8 cellular contexts compared by ENCODE assay signal in genomic region chr17:73232587-73233373, GRCh38. TPM values are rescaled to one million over a fixed set of nuclear protein-coding genes. Genes with fewer than 3 reads are reported as not detected.
A peak's percentile ranks its signal among the peaks of the same experiment; 100 is the strongest.
DNase-seq lines count a peak whose midpoint lies in the region; ATAC-seq and TF ChIP-seq lines count a peak whose summit lies in the region.

No MANE protein-coding gene starts in this region.

- H4K20me1 ChIP-seq in Loucy (ENCODE audit: insufficient read depth, low read length, poor library complexity, severe bottlenecking): peaks cover 46% of the 10 kb centered on the region

- peak overlapping the region; percentile 97 for H3K9ac ChIP-seq in Loucy (ENCODE audit: low read depth, low read length, poor library complexity, severe bottlenecking)

- in situ Hi-C loops in HAP-1 (cut with MboI; ENCODE audit: low sequenced_read_pairs): loop anchor here (10.0 kb wide), 1 partner anchor 508 kb away; no protein-coding TSS in a partner anchor

- peaks cover 19% of the 10 kb centered on the region for H3K36me3 ChIP-seq in HAP-1 (replicated peaks)
- H3K36me3 ChIP-seq in Loucy (ENCODE audit: insufficient read depth, low read length): peaks cover 13% of the 10 kb centered on the region; the same call in 1 of the 2 replicates
- H3K36me3 ChIP-seq in gastroesophageal sphincter: peaks cover 0 to 24% of the 10 kb centered on the region in 2 donors
- peaks cover 8% of the 10 kb centered on the region for H3K36me3 ChIP-seq in neutrophil

- H3K4me3 ChIP-seq in HAP-1 (peak overlapping the region; percentile 90), Loucy (ENCODE audit: low read length, poor library complexity, severe bottlenecking) (peak overlapping the region; percentile 98), gastroesophageal sphincter (peak overlapping the region; percentile 51 to 100), neutrophil (ENCODE audit: low read depth in 1 of 2, low read length in 1 of 2) (peak overlapping the region; percentile 95 to 97)

- H3K9me2 ChIP-seq in Loucy (replicated peaks; ENCODE audit: low read depth, low read length): no peaks in the 10 kb centered on the region

- TF ChIP-seq POLR2A in gastroesophageal sphincter (IDR thresholded peaks at IDR 0.05): no peak

- peak overlapping the region; percentile 79 for H3K4me2 ChIP-seq in Loucy (ENCODE audit: low read depth, low read length, poor library complexity, severe bottlenecking)

- H3K27ac ChIP-seq in gastroesophageal sphincter (peak overlapping the region; percentile 79 to 89 (median 88)), neutrophil (peak overlapping the region; percentile 76)

- peak; percentile 31 for ATAC-seq in gastroesophageal sphincter

- TF ChIP-seq CTCF in Loucy (conservative IDR thresholded peaks at IDR 0.05; ENCODE audit: low read length): no peak
- no peak for TF ChIP-seq CTCF in gastroesophageal sphincter (IDR thresholded peaks at IDR 0.05)
- no peak for TF ChIP-seq CTCF in neutrophil (IDR thresholded peaks at IDR 0.05)

- H3K27me3 ChIP-seq in HAP-1 (ENCODE audit: low read depth) (no peaks in the 10 kb centered on the region), Loucy (ENCODE audit: insufficient read depth, low read length, poor library complexity, severe bottlenecking) (no peaks in the 10 kb centered on the region), gastroesophageal sphincter (no peaks in the 10 kb centered on the region), neutrophil (no peaks in the 10 kb centered on the region)

- H3F3A ChIP-seq in Loucy (ENCODE audit: low read depth): 0 out of 2 replicates have a peak, but pooled peaks cover 5% of the 10 kb centered on the region

- TF ChIP-seq EP300 in gastroesophageal sphincter (IDR thresholded peaks at IDR 0.05): no peak

- H2AFZ ChIP-seq in Loucy (ENCODE audit: low read length): peak overlapping the region; percentile 75

- H3K9me3 ChIP-seq in HAP-1: no peaks in the 10 kb centered on the region
- H3K9me3 ChIP-seq in Loucy (ENCODE audit: insufficient read depth, low read depth, low read length): no peaks in the 10 kb centered on the region
- H3K9me3 ChIP-seq in gastroesophageal sphincter: no peaks in the 10 kb centered on the region
- H3K9me3 ChIP-seq in neutrophil: no peaks in the 10 kb centered on the region

- DNase-seq in NCI-H2227 (lab: John Stamatoyannopoulos, UW; ENCODE audit: unreplicated experiment): peak; percentile 58
- no peak for DNase-seq in NCI-H2227 treated with DMSO at 0.1 percent for 48 hours (lab: John Stamatoyannopoulos, UW)
- DNase-seq in HAP-1 (ENCODE audit: low spot score in 2 of 2): peak; percentile 27 to 62
- DNase-seq in activated T-cell treated with anti-CD3 and anti-CD28 coated beads, Interleukin-2, amount 50 U/mL, for 48 hours: peak; percentile 35 to 51
- no peak for DNase-seq in mesenteric fat pad (ENCODE audit: low spot score)

- peaks cover 82% of the 10 kb centered on the region for H3K79me2 ChIP-seq in Loucy (ENCODE audit: insufficient read depth, low read length)

- H3K4me1 ChIP-seq in HAP-1 (peaks cover 11% of the 10 kb centered on the region), Loucy (ENCODE audit: insufficient read depth, low read length, poor library complexity, severe bottlenecking) (peaks cover 48% of the 10 kb centered on the region), gastroesophageal sphincter (peaks cover 4 to 67% (median 25%) of the 10 kb centered on the region in 3 donors), neutrophil (ENCODE audit: control insufficient read depth in 1 of 2, insufficient read depth in 1 of 2, low read depth in 1 of 2, low read length in 1 of 2) (peaks cover 20 to 22% of the 10 kb centered on the region in 2 experiments)

- 0% methylated on average over 17 to 34 of the region's 48 CpGs for WGBS in gastroesophageal sphincter (ENCODE audit: low coverage in 1 of 2), 2 donors

RNA-seq across cellular contexts. Expression of gene CPSF4L, which starts 28.9 kb away (rescaled TPM):
- total RNA-seq in gastroesophageal sphincter: not detected
- total RNA-seq in mesenteric fat pad: 0.61 TPM

RNA-seq across cellular contexts. Expression of gene COG1, which starts 39.9 kb away (rescaled TPM):
- 10 to 100 TPM; 16.2 to 33.0 (median 27.3) TPM for total RNA-seq in gastroesophageal sphincter
- total RNA-seq in mesenteric fat pad: 34.8 TPM

Comparison
In these comparisons a context has a peak if more than half of its experiments do, and no peak if none do; other contexts are left out.
1. DNase-seq: peak in NCI-H2227 (single experiment), HAP-1 (2 of 2) and activated T-cell treated with anti-CD3 and anti-CD28 coated beads, Interleukin-2, amount 50 U/mL, for 48 hours (2 of 2); none in NCI-H2227 treated with DMSO at 0.1 percent for 48 hours (single experiment) and mesenteric fat pad (single experiment).
2. Peak in every context shown above with its lines, with median percentiles within 50 percentile points of each other: H3K4me3 ChIP-seq.